20 cellular contexts compared by ENCODE assay signal in the genomic region with DNA sequence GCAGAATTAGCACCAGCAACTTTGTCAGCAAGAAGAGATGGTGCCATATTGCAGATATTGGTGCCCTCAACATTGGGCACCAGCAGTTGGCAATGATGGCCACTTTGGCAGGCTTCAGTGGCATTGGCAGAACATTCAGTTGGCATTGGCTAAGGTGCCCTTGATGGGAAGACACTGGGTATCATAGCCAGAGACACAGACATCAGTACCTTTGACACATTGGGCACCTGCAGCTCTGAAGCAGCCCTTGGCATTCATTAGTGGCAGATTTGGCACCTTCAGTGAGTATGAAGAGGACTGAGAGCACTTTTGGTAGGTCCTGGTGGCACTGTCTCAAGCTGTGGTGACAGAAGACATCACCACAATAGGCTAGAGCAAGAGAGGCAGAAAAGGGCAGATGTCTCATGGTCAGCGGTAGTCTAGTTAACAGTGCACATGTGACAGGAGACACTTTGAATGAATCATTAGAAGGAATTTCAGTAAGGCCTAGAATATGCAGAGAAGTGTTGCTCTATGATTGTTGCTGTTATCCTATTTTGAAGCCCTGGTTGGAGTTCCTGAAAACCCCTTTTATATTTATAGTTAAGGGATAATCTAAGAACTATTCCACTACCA.
"Had no signal": no experiment of that assay in that cellular context is flagged by ENCODE, and none has a peak within 500 bp of the region (broad histone marks: within the 10 kb centered on the region; RNA-seq: fewer than 3 reads in every experiment).

No MANE protein-coding gene starts in this region.

- H3K27ac ChIP-seq: coronary artery, foreskin keratinocyte, heart right ventricle, neutrophil, suprapubic skin, thyroid gland had no signal

- H3K27me3 ChIP-seq: foreskin keratinocyte, heart right ventricle, neutrophil, suprapubic skin, thyroid gland had no signal

- ATAC-seq: foreskin keratinocyte; left cardiac atrium; left ventricle myocardium superior; naive thymus-derived CD4-positive, alpha-beta T cell; right cardiac atrium; stimulated activated naive CD8-positive, alpha-beta T cell treated with anti-CD3 and anti-CD28 coated beads, Interleukin-15, Interleukin-2, amounts not matched to agents 100 U/mL and 50 U/mL, for 24 hours had no signal

- H3K4me1 ChIP-seq: foreskin keratinocyte, heart right ventricle, suprapubic skin, thyroid gland had no signal

- H3K4me3 ChIP-seq: coronary artery, heart right ventricle, lung, smooth muscle cell, suprapubic skin, thyroid gland had no signal

- H3K36me3 ChIP-seq: heart right ventricle, neutrophil, suprapubic skin, thyroid gland had no signal

- DNase-seq: effector CD4-positive, alpha-beta T cell; endodermal cell; erythroblast; foreskin keratinocyte; heart right ventricle; immature natural killer cell; left cardiac atrium; left ventricle myocardium superior; mesendoderm; naive thymus-derived CD4-positive, alpha-beta T cell; nephron progenitor cell; stimulated activated CD4-positive, alpha-beta T cell treated with anti-CD3 and anti-CD28 coated beads, Interleukin-2, amount 100 ng/mL, for 48 hours; stimulated activated naive CD8-positive, alpha-beta T cell treated with anti-CD3 and anti-CD28 coated beads, Interleukin-15, Interleukin-2, amounts not matched to agents 100 U/mL and 50 U/mL, for 24 hours; thyroid gland had no signal

- H3K9me3 ChIP-seq: heart right ventricle, neutrophil, suprapubic skin, thyroid gland had no signal

- H3K4me2 ChIP-seq: smooth muscle cell had no signal
